ENCODE assay signal across 9 cellular contexts in the genomic region with DNA sequence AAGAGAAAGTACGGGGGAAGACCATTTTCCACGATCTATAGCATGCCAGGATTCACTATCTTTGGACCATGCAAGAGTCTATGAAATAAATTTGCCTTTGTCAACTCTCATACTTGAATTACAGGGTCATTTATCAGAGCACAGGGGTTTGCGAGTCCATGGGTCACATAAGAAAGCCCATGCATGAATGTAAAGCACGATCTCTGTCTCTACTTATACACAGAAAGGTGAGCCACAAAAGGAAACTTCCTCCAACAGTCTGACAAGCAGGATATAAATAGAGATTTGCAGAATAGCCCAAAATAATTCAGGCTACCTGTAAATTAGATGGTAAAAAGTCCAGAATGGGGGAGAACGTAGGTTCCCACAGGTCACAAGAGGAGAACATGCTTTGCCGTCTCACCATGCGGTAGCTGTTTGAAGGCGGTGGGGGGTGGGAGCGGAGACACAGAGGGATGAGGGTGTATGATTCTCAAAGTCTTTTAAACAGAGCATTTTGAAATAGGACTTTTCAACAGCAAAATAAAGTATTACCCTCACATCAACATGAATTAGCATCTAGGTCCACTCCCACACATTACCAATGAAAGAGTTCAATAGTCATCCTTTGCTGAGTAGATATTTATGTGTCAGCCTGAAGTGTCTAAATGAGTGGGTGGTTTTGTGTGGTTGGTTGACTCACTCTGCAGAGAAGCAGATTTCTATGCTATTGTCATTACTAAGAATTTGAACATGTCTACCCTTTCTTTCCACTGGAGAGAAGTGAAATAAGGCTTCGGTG.
DNase-seq lines count a peak whose midpoint lies in the region; ATAC-seq and TF ChIP-seq lines count a peak whose summit lies in the region.
"Had no signal": no experiment of that assay in that cellular context is flagged by ENCODE, and none has a peak within 500 bp of the region (broad histone marks: within the 10 kb centered on the region; RNA-seq: fewer than 3 reads in every experiment).

No MANE protein-coding gene starts in this region.

- no peaks in the 10 kb centered on the region for H3K79me2 ChIP-seq in neural progenitor cell (ENCODE audit: low read depth)

- H3K4me3 ChIP-seq in astrocyte of the spinal cord (ENCODE audit: low read depth, low read length) (no peak overlapping the region), esophagus squamous epithelium (no peak overlapping the region), neural progenitor cell (no peak overlapping the region)
- H3K4me3 ChIP-seq: pancreas had no signal

- peak; percentile 57 for DNase-seq in Ammon's horn (ENCODE audit: low spot score)
- DNase-seq in astrocyte of the spinal cord (ENCODE audit: low read depth, low spot score): peak; percentile 42
- DNase-seq in SKM-1 (lab: John Stamatoyannopoulos, UW; ENCODE audit: unreplicated experiment): no peak
- DNase-seq in esophagus squamous epithelium (lab: John Stamatoyannopoulos, UW): no peak
- DNase-seq in DMS114 treated with DMSO at 0.1 percent for 48 hours (lab: John Stamatoyannopoulos, UW; ENCODE audit: unreplicated experiment): no peak
- DNase-seq in neural progenitor cell (ENCODE audit: low spot score): no peak
- DNase-seq: pancreas had no signal

- no peak overlapping the region for H3K4me3 Mint-ChIP-seq in neural progenitor cell

- H3K4me1 Mint-ChIP-seq in neural progenitor cell: peaks cover 23% of the 10 kb centered on the region

- no peak overlapping the region for H3K9ac ChIP-seq in neural progenitor cell

- H2AFZ ChIP-seq in neural progenitor cell (replicated peaks): no peak overlapping the region

- TF ChIP-seq POLR2A in esophagus squamous epithelium (IDR thresholded peaks at IDR 0.05): no peak

- TF ChIP-seq CTCF in astrocyte of the spinal cord (IDR thresholded peaks at IDR 0.05; ENCODE audit: low read depth, low read length) (no peak), esophagus squamous epithelium (IDR thresholded peaks at IDR 0.05) (no peak), neural progenitor cell (IDR thresholded peaks at IDR 0.05) (no peak)

- intact Hi-C loops in esophagus squamous epithelium (cut with DNase I): no loop called here

- H3K27me3 ChIP-seq in esophagus squamous epithelium (no peaks in the 10 kb centered on the region), neural progenitor cell (no peaks in the 10 kb centered on the region)
- H3K27me3 ChIP-seq: pancreas had no signal

- H3K27me3 Mint-ChIP-seq in neural progenitor cell (ENCODE audit: insufficient read depth, low read depth): no peaks in the 10 kb centered on the region

- in situ Hi-C loops in astrocyte of the spinal cord (cut with HindIII; ENCODE audit: low sequenced_read_pairs): no loop called here

- WGBS in esophagus squamous epithelium, 2 donors: 74 to 77% methylated on average over 10 of the region's 10 CpGs

- no peaks in the 10 kb centered on the region for H3K4me1 ChIP-seq in esophagus squamous epithelium
- peaks cover 13% of the 10 kb centered on the region for H3K4me1 ChIP-seq in neural progenitor cell
- H3K4me1 ChIP-seq: pancreas had no signal

- H3K4me2 ChIP-seq in neural progenitor cell: no peak overlapping the region

- peaks cover 19% of the 10 kb centered on the region for H3F3A ChIP-seq in neural progenitor cell (ENCODE audit: low read depth)

- H3K27ac ChIP-seq in esophagus squamous epithelium: no peak overlapping the region
- no peak overlapping the region for H3K27ac ChIP-seq in neural progenitor cell
- H3K27ac ChIP-seq: pancreas had no signal

- peaks cover 6% of the 10 kb centered on the region for H3K36me3 Mint-ChIP-seq in neural progenitor cell

- ATAC-seq in GM19351 (IDR thresholded peaks at IDR 0.05; ENCODE audit: unreplicated experiment) (peak; percentile 80), HG03342 (IDR thresholded peaks at IDR 0.05; ENCODE audit: unreplicated experiment) (peak; percentile 77)

- no peak overlapping the region for H3K27ac Mint-ChIP-seq in neural progenitor cell

- no peaks in the 10 kb centered on the region for H4K20me1 ChIP-seq in neural progenitor cell (ENCODE audit: low read depth)

- H3K36me3 ChIP-seq in esophagus squamous epithelium (no peaks in the 10 kb centered on the region), neural progenitor cell (no peaks in the 10 kb centered on the region)
- H3K36me3 ChIP-seq: pancreas had no signal

- H3K9me3 ChIP-seq in esophagus squamous epithelium (no peaks in the 10 kb centered on the region), neural progenitor cell (ENCODE audit: low read depth) (no peaks in the 10 kb centered on the region)
- H3K9me3 ChIP-seq: pancreas had no signal

- H3K9me3 Mint-ChIP-seq in neural progenitor cell: peaks cover 8% of the 10 kb centered on the region

Comparison
In these comparisons a context has a peak if more than half of its experiments do, and no peak if none do; other contexts are left out.
1. DNase-seq: peak in Ammon's horn (single experiment) and astrocyte of the spinal cord (single experiment); none in SKM-1 (single experiment), esophagus squamous epithelium (single experiment), DMS114 treated with DMSO at 0.1 percent for 48 hours (single experiment) and neural progenitor cell (single experiment).